Comparison of ENCODE assay signal across 10 cellular contexts in the genomic region with DNA sequence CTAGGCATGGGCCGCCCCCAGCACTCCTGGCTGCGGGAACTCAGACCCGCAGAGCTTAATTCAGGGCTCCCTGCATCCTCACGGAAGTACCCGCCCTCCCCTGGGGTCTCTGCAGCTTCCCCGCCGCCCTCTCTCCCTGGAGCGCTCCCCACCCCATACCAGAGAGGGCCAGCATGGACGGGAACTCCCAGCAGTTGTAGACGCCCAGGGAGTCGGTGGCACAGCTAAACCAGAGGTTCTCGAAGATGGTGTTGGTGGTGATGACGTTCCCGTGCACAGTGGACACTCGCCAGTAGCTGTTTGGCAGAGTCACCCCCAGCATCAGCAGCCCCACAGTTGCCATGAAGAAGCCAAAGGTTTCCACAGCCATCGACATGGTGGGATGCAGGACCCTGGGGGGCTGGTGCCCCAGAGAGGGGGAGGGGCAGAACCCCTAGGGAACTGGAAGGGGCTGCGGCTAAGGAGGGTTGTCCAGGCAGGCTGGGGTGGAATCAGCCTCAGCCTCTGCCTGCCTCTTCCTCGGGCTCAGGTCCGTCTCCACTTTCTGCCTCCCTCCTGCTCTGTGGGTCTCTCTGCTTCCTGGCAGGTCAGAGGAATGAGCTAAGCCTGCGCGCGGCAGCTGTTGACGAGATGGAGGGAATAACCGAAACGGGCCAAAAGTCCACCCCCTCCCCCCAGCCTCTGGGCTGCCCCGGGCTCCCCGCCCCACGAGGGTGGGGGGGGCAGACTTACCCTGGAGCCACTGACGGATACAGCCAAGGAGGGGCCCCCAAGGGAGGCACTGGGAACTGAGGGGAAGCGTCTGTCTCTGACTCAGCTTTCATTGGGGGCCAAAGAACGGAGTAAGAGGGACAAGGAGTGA. TPM values are rescaled to one million over a fixed set of nuclear protein-coding genes. Genes with fewer than 3 reads are reported as not detected.
A peak's percentile ranks its signal among the peaks of the same experiment; 100 is the strongest.
DNase-seq lines count a peak whose midpoint lies in the region; ATAC-seq and TF ChIP-seq lines count a peak whose summit lies in the region.
"Had no signal": no experiment of that assay in that cellular context is flagged by ENCODE, and none has a peak within 500 bp of the region (broad histone marks: within the 10 kb centered on the region; RNA-seq: fewer than 3 reads in every experiment).

A gene with protein sequence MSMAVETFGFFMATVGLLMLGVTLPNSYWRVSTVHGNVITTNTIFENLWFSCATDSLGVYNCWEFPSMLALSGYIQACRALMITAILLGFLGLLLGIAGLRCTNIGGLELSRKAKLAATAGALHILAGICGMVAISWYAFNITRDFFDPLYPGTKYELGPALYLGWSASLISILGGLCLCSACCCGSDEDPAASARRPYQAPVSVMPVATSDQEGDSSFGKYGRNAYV (minus strand): TSS at position 597 of the 862 bp plus-strand sequence. CDS start 221 bp downstream, at position 376.

- no peaks in the 10 kb centered on the region for H3K4me1 Mint-ChIP-seq in stimulated activated naive CD8-positive, alpha-beta T cell treated with anti-CD3 and anti-CD28 coated beads, Interleukin-15, Interleukin-2, amounts not matched to agents 100 ng/mL and 50 ng/mL, for 24 hours (ENCODE audit: low read depth)
- H3K4me1 Mint-ChIP-seq in naive thymus-derived CD4-positive, alpha-beta T cell, result peaks cover 0 to 14% (median 0%) of the 10 kb centered on the region in 7 donors

- intact Hi-C loops in naive thymus-derived CD4-positive, alpha-beta T cell (cut with micrococcal nuclease), result no loop called here

- POLR2A ChIA-PET in naive thymus-derived CD4-positive, alpha-beta T cell (lab: Charles Lee), result no interaction called here

- H3K9me3 Mint-ChIP-seq in stimulated activated naive CD8-positive, alpha-beta T cell treated with anti-CD3 and anti-CD28 coated beads, Interleukin-15, Interleukin-2, amounts not matched to agents 100 ng/mL and 50 ng/mL, for 24 hours, result no peaks in the 10 kb centered on the region
- no peaks in the 10 kb centered on the region for H3K9me3 Mint-ChIP-seq in naive thymus-derived CD4-positive, alpha-beta T cell

- DNase-seq in stimulated activated naive CD8-positive, alpha-beta T cell treated with anti-CD3 and anti-CD28 coated beads, Interleukin-15, Interleukin-2, amounts not matched to agents 100 U/mL and 50 U/mL, for 24 hours, result no peak
- DNase-seq in erythroblast (lab: John Stamatoyannopoulos, UW) (peak; percentile 76 to 87), NCI-H510A (lab: John Stamatoyannopoulos, UW) (no peak)
- DNase-seq in naive thymus-derived CD4-positive, alpha-beta T cell, result no peak
- no peak for DNase-seq in stimulated activated CD4-positive, alpha-beta T cell treated with anti-CD3 and anti-CD28 coated beads, Interleukin-2, amount 100 ng/mL, for 24 hours
- DNase-seq: NCI-H69 had no signal

- peak within 1 kb of the TSS; percentile 53 for H3K27ac Mint-ChIP-seq in stimulated activated naive CD8-positive, alpha-beta T cell treated with anti-CD3 and anti-CD28 coated beads, Interleukin-15, Interleukin-2, amounts not matched to agents 100 ng/mL and 50 ng/mL, for 24 hours
- H3K27ac Mint-ChIP-seq in naive thymus-derived CD4-positive, alpha-beta T cell, result peak within 1 kb of the TSS in 2 of 9 donors; percentile 42 to 63
- H3K27ac Mint-ChIP-seq: activated naive CD8-positive, alpha-beta T cell had no signal

- peaks cover 0 to 53% (median 12%) of the 10 kb centered on the region in 3 experiments for H3K36me3 ChIP-seq in naive thymus-derived CD4-positive, alpha-beta T cell (ENCODE audit: control insufficient read depth in 2 of 3, insufficient read depth in 3 of 3, low read length in 3 of 3)

- no peaks in the 10 kb centered on the region for H3K9me3 ChIP-seq in naive thymus-derived CD4-positive, alpha-beta T cell (ENCODE audit: control insufficient read depth in 2 of 3, low read length in 3 of 3)

- no peak for TF ChIP-seq POLR2A in erythroblast (IDR thresholded peaks at IDR 0.05; ENCODE audit: low read length)

- no peaks in the 10 kb centered on the region for H3K4me1 ChIP-seq in naive thymus-derived CD4-positive, alpha-beta T cell (ENCODE audit: control insufficient read depth in 2 of 2, insufficient read depth in 2 of 2, low read length in 2 of 2)

- H3K27ac ChIP-seq in naive thymus-derived CD4-positive, alpha-beta T cell (ENCODE audit: low read depth, low read length), result no peak within 1 kb of the TSS

- no peak within 1 kb of the TSS for H3K4me3 Mint-ChIP-seq in stimulated activated naive CD8-positive, alpha-beta T cell treated with anti-CD3 and anti-CD28 coated beads, Interleukin-15, Interleukin-2, amounts not matched to agents 100 ng/mL and 50 ng/mL, for 24 hours
- H3K4me3 Mint-ChIP-seq in naive thymus-derived CD4-positive, alpha-beta T cell, result no peak within 1 kb of the TSS
- H3K4me3 Mint-ChIP-seq: activated naive CD8-positive, alpha-beta T cell had no signal

- H3K36me3 Mint-ChIP-seq in stimulated activated naive CD8-positive, alpha-beta T cell treated with anti-CD3 and anti-CD28 coated beads, Interleukin-15, Interleukin-2, amounts not matched to agents 100 ng/mL and 50 ng/mL, for 24 hours (ENCODE audit: low read depth), result peaks cover 5% of the 10 kb centered on the region
- H3K36me3 Mint-ChIP-seq in naive thymus-derived CD4-positive, alpha-beta T cell, result peaks cover 0 to 4% (median 0%) of the 10 kb centered on the region in 5 donors
- H3K36me3 Mint-ChIP-seq: activated naive CD8-positive, alpha-beta T cell had no signal

- CTCF ChIA-PET in naive thymus-derived CD4-positive, alpha-beta T cell (lab: Charles Lee), result interaction anchor here (0.9 kb wide), 1 partner anchor 9 kb away, joined by 3 read pairs; no protein-coding TSS in a partner anchor

- no peak within 1 kb of the TSS for H3K4me3 ChIP-seq in naive thymus-derived CD4-positive, alpha-beta T cell (ENCODE audit: low read length)

- H3K27me3 ChIP-seq in naive thymus-derived CD4-positive, alpha-beta T cell (ENCODE audit: control insufficient read depth in 2 of 2, insufficient read depth in 2 of 2, low read length in 2 of 2), result no peaks in the 10 kb centered on the region

- H3K27me3 Mint-ChIP-seq in stimulated activated naive CD8-positive, alpha-beta T cell treated with anti-CD3 and anti-CD28 coated beads, Interleukin-15, Interleukin-2, amounts not matched to agents 100 ng/mL and 50 ng/mL, for 24 hours, result no peaks in the 10 kb centered on the region
- H3K27me3 Mint-ChIP-seq in naive thymus-derived CD4-positive, alpha-beta T cell, result no peaks in the 10 kb centered on the region
- H3K27me3 Mint-ChIP-seq: activated naive CD8-positive, alpha-beta T cell had no signal

- no peak for ATAC-seq in stimulated activated naive CD8-positive, alpha-beta T cell treated with anti-CD3 and anti-CD28 coated beads, Interleukin-15, Interleukin-2, amounts not matched to agents 100 U/mL and 50 U/mL, for 24 hours
- ATAC-seq in naive thymus-derived CD4-positive, alpha-beta T cell, result no peak
- ATAC-seq in GM19463 (IDR thresholded peaks at IDR 0.05; ENCODE audit: unreplicated experiment) (no peak), HG03280 (IDR thresholded peaks at IDR 0.05; ENCODE audit: unreplicated experiment) (no peak)

RNA-seq across cellular contexts. Expression of the gene that starts here (rescaled TPM):
- total RNA-seq in naive thymus-derived CD4-positive, alpha-beta T cell, result 10 to 100 TPM; 22.9 to 58.6 (median 27.4) TPM
- polyA plus RNA-seq in naive thymus-derived CD4-positive, alpha-beta T cell, result 1 to 10 TPM in 1 of 2 donors, under 1 TPM in 1; 0.51 to 3.3 TPM

Comparison
In these comparisons a context has a peak if more than half of its experiments do, and no peak if none do; other contexts are left out.
1. DNase-seq: peak in erythroblast (2 of 2); none in stimulated activated naive CD8-positive, alpha-beta T cell treated with anti-CD3 and anti-CD28 coated beads, Interleukin-15, Interleukin-2, amounts not matched to agents 100 U/mL and 50 U/mL, for 24 hours (single experiment), naive thymus-derived CD4-positive, alpha-beta T cell (0 of 9), stimulated activated CD4-positive, alpha-beta T cell treated with anti-CD3 and anti-CD28 coated beads, Interleukin-2, amount 100 ng/mL, for 24 hours (0 of 2) and NCI-H510A (single experiment).